ENCODE assay signal across 18 cellular contexts in the genomic region with DNA sequence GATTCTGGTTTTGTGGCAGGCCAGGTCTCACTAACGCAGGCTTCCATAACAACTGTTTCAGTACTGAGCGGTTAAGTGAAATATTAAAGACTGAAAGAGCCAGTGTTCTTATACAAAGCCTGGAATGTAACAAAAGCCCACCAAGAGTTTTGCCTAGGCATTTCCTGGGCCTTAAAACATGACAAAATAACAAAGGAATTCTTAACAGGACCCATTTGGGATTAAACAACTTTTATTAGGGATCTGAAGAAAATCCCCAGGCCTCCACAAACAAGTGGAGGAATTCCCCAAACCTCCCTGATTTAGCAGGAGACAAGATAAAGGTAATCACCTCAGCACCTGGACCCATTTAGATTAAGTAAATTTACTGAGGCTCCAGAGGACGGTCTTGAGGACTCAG.
"Had no signal": no experiment of that assay in that cellular context is flagged by ENCODE, and none has a peak within 500 bp of the region (broad histone marks: within the 10 kb centered on the region; RNA-seq: fewer than 3 reads in every experiment).

No MANE protein-coding gene starts in this region.

- DNase-seq: activated CD4-positive, CD25-positive, alpha-beta regulatory T cell treated with anti-CD3 and anti-CD28 coated beads, Interleukin-2, amount 50 U/mL, for 72 hours; activated CD8-positive, alpha-beta memory T cell treated with anti-CD3 and anti-CD28 coated beads for 24 hours; activated CD8-positive, alpha-beta memory T cell treated with anti-CD3 and anti-CD28 coated beads, Interleukin-2, amount 50 U/mL, for 48 hours; activated effector memory CD4-positive, alpha-beta T cell treated with Interleukin-2 at 50 U/mL for 16 hours; activated naive CD4-positive, alpha-beta T cell treated with anti-CD3 and anti-CD28 coated beads, Interleukin-2, amount 10 ng/mL, durations not matched to agents 7 days and 5 days; activated naive CD8-positive, alpha-beta T cell treated with anti-CD3 and anti-CD28 coated beads, Interleukin-2, amount 50 U/mL, for 24 hours; activated T-cell treated with anti-CD3 and anti-CD28 coated beads, Interleukin-2, amount 50 U/mL, for 48 hours; anterior cingulate cortex; heart right ventricle; left cardiac atrium; right lobe of liver; small intestine; stimulated activated CD4-positive, alpha-beta T cell treated with anti-CD3 and anti-CD28 coated beads, Interleukin-4, amount 100 ng/mL, for 24 hours; stomach; trophoblast cell had no signal

- H3K4me1 ChIP-seq: heart right ventricle, right lobe of liver, stomach had no signal

- H3K27me3 ChIP-seq: heart right ventricle, right lobe of liver, stomach had no signal

- H3K36me3 ChIP-seq: heart right ventricle, right lobe of liver, stomach had no signal

- H3K9me3 ChIP-seq: heart right ventricle, right lobe of liver, stomach had no signal

- H3K36me3 Mint-ChIP-seq: activated naive CD4-positive, alpha-beta T cell treated with anti-CD3 and anti-CD28 coated beads, Interleukin-2, amount 10 ng/mL, durations not matched to agents 7 days and 5 days; mesothelial cell of epicardium; stimulated activated effector memory CD8-positive, alpha-beta T cell treated with anti-CD3 and anti-CD28 coated beads, Interleukin-12 subunit alpha, Interleukin-12 subunit beta, amount 100 ng/mL, for 72 hours had no signal

- H3K4me3 Mint-ChIP-seq: activated naive CD4-positive, alpha-beta T cell treated with anti-CD3 and anti-CD28 coated beads, Interleukin-2, amount 10 ng/mL, durations not matched to agents 7 days and 5 days; activated naive CD8-positive, alpha-beta T cell treated with anti-CD3 and anti-CD28 coated beads, Interleukin-2, amount 50 U/mL, for 24 hours; mesothelial cell of epicardium; stimulated activated effector memory CD8-positive, alpha-beta T cell treated with anti-CD3 and anti-CD28 coated beads, Interleukin-12 subunit alpha, Interleukin-12 subunit beta, amount 100 ng/mL, for 72 hours had no signal

- H3K27ac ChIP-seq: coronary artery, heart right ventricle, right lobe of liver, stomach had no signal

- H3K27me3 Mint-ChIP-seq: activated naive CD4-positive, alpha-beta T cell treated with anti-CD3 and anti-CD28 coated beads, Interleukin-2, amount 10 ng/mL, durations not matched to agents 7 days and 5 days; activated naive CD8-positive, alpha-beta T cell treated with anti-CD3 and anti-CD28 coated beads, Interleukin-2, amount 50 U/mL, for 24 hours had no signal

- H3K4me3 ChIP-seq: coronary artery, heart right ventricle, right lobe of liver, stomach had no signal

- H3K27ac Mint-ChIP-seq: activated naive CD4-positive, alpha-beta T cell treated with anti-CD3 and anti-CD28 coated beads, Interleukin-2, amount 10 ng/mL, durations not matched to agents 7 days and 5 days; activated naive CD8-positive, alpha-beta T cell treated with anti-CD3 and anti-CD28 coated beads, Interleukin-2, amount 50 U/mL, for 24 hours; mesothelial cell of epicardium; stimulated activated effector memory CD8-positive, alpha-beta T cell treated with anti-CD3 and anti-CD28 coated beads, Interleukin-12 subunit alpha, Interleukin-12 subunit beta, amount 100 ng/mL, for 72 hours had no signal

- H3K4me1 Mint-ChIP-seq: activated naive CD4-positive, alpha-beta T cell treated with anti-CD3 and anti-CD28 coated beads, Interleukin-2, amount 10 ng/mL, durations not matched to agents 7 days and 5 days; activated naive CD8-positive, alpha-beta T cell treated with anti-CD3 and anti-CD28 coated beads, Interleukin-2, amount 50 U/mL, for 24 hours; stimulated activated effector memory CD8-positive, alpha-beta T cell treated with anti-CD3 and anti-CD28 coated beads, Interleukin-12 subunit alpha, Interleukin-12 subunit beta, amount 100 ng/mL, for 72 hours had no signal

- H3K9me3 Mint-ChIP-seq: activated naive CD4-positive, alpha-beta T cell treated with anti-CD3 and anti-CD28 coated beads, Interleukin-2, amount 10 ng/mL, durations not matched to agents 7 days and 5 days; activated naive CD8-positive, alpha-beta T cell treated with anti-CD3 and anti-CD28 coated beads, Interleukin-2, amount 50 U/mL, for 24 hours had no signal
